ENCODE assay signal across 24 cellular contexts in the genomic region with DNA sequence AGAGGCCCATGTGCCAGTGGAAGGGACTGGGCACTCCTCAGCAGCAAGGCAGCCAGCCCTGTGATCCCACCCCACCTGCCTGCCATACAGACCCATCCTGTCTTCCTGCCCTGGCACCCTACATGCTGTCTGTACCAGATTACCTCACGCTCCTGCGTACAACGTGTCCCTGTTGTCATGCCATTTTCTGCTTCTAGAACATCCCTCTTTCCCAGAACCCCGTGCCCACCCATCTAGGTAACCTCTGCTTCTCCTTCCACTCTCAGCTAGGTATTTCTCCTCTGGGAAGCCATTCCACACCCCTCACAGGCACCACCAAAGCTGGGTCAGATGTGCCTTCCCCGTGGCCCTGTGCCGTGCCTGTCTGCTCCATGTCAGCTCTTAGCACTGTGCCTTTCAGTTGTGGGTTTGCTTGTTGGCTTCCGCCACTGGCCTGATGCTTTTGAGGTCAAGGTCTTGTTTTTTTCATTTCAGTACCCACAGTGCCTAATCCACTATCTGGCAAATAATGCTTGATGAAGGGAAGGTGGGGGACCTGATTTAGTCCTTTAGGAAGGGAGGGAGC.
A peak's percentile ranks its signal among the peaks of the same experiment; 100 is the strongest.
DNase-seq lines count a peak whose midpoint lies in the region; ATAC-seq and TF ChIP-seq lines count a peak whose summit lies in the region.
"Had no signal": no experiment of that assay in that cellular context is flagged by ENCODE, and none has a peak within 500 bp of the region (broad histone marks: within the 10 kb centered on the region; RNA-seq: fewer than 3 reads in every experiment).

No MANE protein-coding gene starts in this region.

- CTCF ChIA-PET in CD8-positive, alpha-beta T cell (lab: Charles Lee) = interaction anchor here (1.1 to 11.6 kb wide), 6 partner anchors 9 to 165 kb away, joined by 3 to 104 read pairs (median 9); no protein-coding TSS in a partner anchor

- POLR2A ChIA-PET in CD8-positive, alpha-beta T cell (lab: Charles Lee) = interaction anchor here (0.8 to 1.7 kb wide), 4 partner anchors 9 to 16 kb away, joined by 3 to 7 read pairs (median 4); no protein-coding TSS in a partner anchor

- peaks cover 26% of the 10 kb centered on the region for H3K36me3 Mint-ChIP-seq in CD8-positive, alpha-beta T cell
- H3K36me3 Mint-ChIP-seq in activated naive CD8-positive, alpha-beta T cell treated with anti-CD3 and anti-CD28 coated beads for 36 hours = peaks cover 31% of the 10 kb centered on the region
- no peaks in the 10 kb centered on the region for H3K36me3 Mint-ChIP-seq in natural killer cell treated with Interleukin-12 subunit alpha and Interleukin-12 subunit beta and Interleukin-15 and Interleukin-18, amount 100 ng/mL, for 72 hours
- peaks cover 11% of the 10 kb centered on the region for H3K36me3 Mint-ChIP-seq in neural progenitor cell

- H3K4me1 ChIP-seq in BLaER1 (peaks cover 49% of the 10 kb centered on the region), esophagus squamous epithelium (peaks cover 7 to 41% (median 8%) of the 10 kb centered on the region in 3 donors), neural progenitor cell (no peaks in the 10 kb centered on the region)
- peaks cover 58% of the 10 kb centered on the region for H3K4me1 ChIP-seq in CD8-positive, alpha-beta T cell (ENCODE audit: insufficient read depth, low read length)
- H3K4me1 ChIP-seq: BE2C, lower lobe of right lung, prostate gland, SJCRH30, stomach, tibial artery had no signal

- no peaks in the 10 kb centered on the region for H4K20me1 ChIP-seq in BLaER1
- no peaks in the 10 kb centered on the region for H4K20me1 ChIP-seq in neural progenitor cell (ENCODE audit: low read depth)

- no peak for ATAC-seq in CD8-positive, alpha-beta T cell
- peak; percentile 46 to 55 for ATAC-seq in natural killer cell treated with Interleukin-12 subunit alpha and Interleukin-12 subunit beta and Interleukin-15 and Interleukin-18, amount 100 ng/mL, for 72 hours
- ATAC-seq: heart left ventricle, K562, lower lobe of right lung had no signal

- no peaks in the 10 kb centered on the region for H3K27me3 Mint-ChIP-seq in CD8-positive, alpha-beta T cell (ENCODE audit: low read depth)
- no peaks in the 10 kb centered on the region for H3K27me3 Mint-ChIP-seq in activated naive CD8-positive, alpha-beta T cell treated with anti-CD3 and anti-CD28 coated beads for 36 hours
- no peaks in the 10 kb centered on the region for H3K27me3 Mint-ChIP-seq in natural killer cell treated with Interleukin-12 subunit alpha and Interleukin-12 subunit beta and Interleukin-15 and Interleukin-18, amount 100 ng/mL, for 72 hours
- H3K27me3 Mint-ChIP-seq in neural progenitor cell (ENCODE audit: insufficient read depth, low read depth) = peaks cover 4% of the 10 kb centered on the region
- H3K27me3 Mint-ChIP-seq: activated B cell treated with CpG ODN at 0.5 μM for 24 hours had no signal

- H3K36me3 ChIP-seq in BLaER1 = peaks cover 26% of the 10 kb centered on the region
- H3K36me3 ChIP-seq in CD8-positive, alpha-beta T cell (ENCODE audit: insufficient read depth, low read length) = no peaks in the 10 kb centered on the region
- H3K36me3 ChIP-seq in esophagus squamous epithelium = peaks cover 0 to 49% (median 0%) of the 10 kb centered on the region in 3 donors
- H3K36me3 ChIP-seq in neural progenitor cell = no peaks in the 10 kb centered on the region
- H3K36me3 ChIP-seq: BE2C, prostate gland, SJCRH30 had no signal

- H3K4me3 ChIP-seq in BLaER1 (no peak overlapping the region), esophagus squamous epithelium (no peak overlapping the region), neural progenitor cell (no peak overlapping the region)
- no peak overlapping the region for H3K4me3 ChIP-seq in CD8-positive, alpha-beta T cell (ENCODE audit: low read depth, low read length)
- H3K4me3 ChIP-seq: heart left ventricle, K562, lower lobe of right lung, prostate gland, SJCRH30, stomach, tibial artery had no signal

- intact Hi-C loops in CD8-positive, alpha-beta T cell (cut with DNase I, micrococcal nuclease) = no loop called here
- intact Hi-C loops in esophagus squamous epithelium (cut with DNase I) = no loop called here

- H3K9me3 ChIP-seq in BLaER1 = peaks cover 12% of the 10 kb centered on the region
- no peaks in the 10 kb centered on the region for H3K9me3 ChIP-seq in CD8-positive, alpha-beta T cell (ENCODE audit: low read length)
- H3K9me3 ChIP-seq in esophagus squamous epithelium = no peaks in the 10 kb centered on the region
- H3K9me3 ChIP-seq in neural progenitor cell (ENCODE audit: low read depth) = no peaks in the 10 kb centered on the region
- H3K9me3 ChIP-seq: BE2C, lower lobe of right lung, prostate gland, SJCRH30, stomach, tibial artery had no signal

- peak overlapping the region; percentile 16 for H3K4me3 Mint-ChIP-seq in CD8-positive, alpha-beta T cell
- H3K4me3 Mint-ChIP-seq in activated naive CD8-positive, alpha-beta T cell treated with anti-CD3 and anti-CD28 coated beads for 36 hours = no peak overlapping the region
- peak overlapping the region; percentile 77 for H3K4me3 Mint-ChIP-seq in natural killer cell treated with Interleukin-12 subunit alpha and Interleukin-12 subunit beta and Interleukin-15 and Interleukin-18, amount 100 ng/mL, for 72 hours
- H3K4me3 Mint-ChIP-seq in neural progenitor cell = no peak overlapping the region
- H3K4me3 Mint-ChIP-seq: activated B cell treated with CpG ODN at 0.5 μM for 24 hours had no signal

- DNase-seq in CD8-positive, alpha-beta T cell = no peak
- no peak for DNase-seq in activated naive CD8-positive, alpha-beta T cell treated with anti-CD3 and anti-CD28 coated beads for 36 hours
- DNase-seq in natural killer cell treated with Interleukin-12 subunit alpha and Interleukin-12 subunit beta and Interleukin-15 and Interleukin-18, amount 100 ng/mL, for 72 hours (ENCODE audit: low spot score) = no peak
- no peak for DNase-seq in inferior parietal cortex (ENCODE audit: extremely low spot score)
- DNase-seq in esophagus squamous epithelium (lab: John Stamatoyannopoulos, UW) = no peak
- DNase-seq in neural progenitor cell (ENCODE audit: low spot score) = no peak
- DNase-seq: activated B cell treated with CpG ODN at 0.5 μM for 24 hours; activated CD8-positive, alpha-beta memory T cell treated with anti-CD3 and anti-CD28 coated beads for 24 hours; activated naive CD4-positive, alpha-beta T cell; activated T-cell treated with anti-CD3 and anti-CD28 coated beads, Interleukin-2, amount 50 U/mL, for 1 hour; BE2C; cortex of kidney; foreskin fibroblast; heart left ventricle; lower lobe of right lung; NCI-H1105 treated with DMSO at 0.1 percent for 48 hours; NCI-H2081; NCI-H226; SJCRH30; stomach; tibial artery had no signal

- WGBS in esophagus squamous epithelium, 2 donors = 86 to 89% methylated on average over 6 to 7 of the region's 7 CpGs

- H3K4me2 ChIP-seq in BLaER1 (peak overlapping the region; percentile 34), neural progenitor cell (no peak overlapping the region)

- peak overlapping the region; percentile 95 for H3K27ac Mint-ChIP-seq in CD8-positive, alpha-beta T cell
- H3K27ac Mint-ChIP-seq in activated naive CD8-positive, alpha-beta T cell treated with anti-CD3 and anti-CD28 coated beads for 36 hours = peak overlapping the region; percentile 79
- peak overlapping the region; percentile 79 to 90 for H3K27ac Mint-ChIP-seq in natural killer cell treated with Interleukin-12 subunit alpha and Interleukin-12 subunit beta and Interleukin-15 and Interleukin-18, amount 100 ng/mL, for 72 hours
- H3K27ac Mint-ChIP-seq in neural progenitor cell = no peak overlapping the region
- H3K27ac Mint-ChIP-seq: activated B cell treated with CpG ODN at 0.5 μM for 24 hours had no signal

- TF ChIP-seq POLR2A in esophagus squamous epithelium (IDR thresholded peaks at IDR 0.05) = no peak

- H2AFZ ChIP-seq in neural progenitor cell (replicated peaks) = no peak overlapping the region

- H3K4me1 Mint-ChIP-seq in CD8-positive, alpha-beta T cell (ENCODE audit: low read depth) = peaks cover 54% of the 10 kb centered on the region
- peaks cover 47% of the 10 kb centered on the region for H3K4me1 Mint-ChIP-seq in activated naive CD8-positive, alpha-beta T cell treated with anti-CD3 and anti-CD28 coated beads for 36 hours
- H3K4me1 Mint-ChIP-seq in natural killer cell treated with Interleukin-12 subunit alpha and Interleukin-12 subunit beta and Interleukin-15 and Interleukin-18, amount 100 ng/mL, for 72 hours (ENCODE audit: low read depth in 2 of 2) = peaks cover 39 to 40% of the 10 kb centered on the region in 2 donors
- no peaks in the 10 kb centered on the region for H3K4me1 Mint-ChIP-seq in neural progenitor cell
- H3K4me1 Mint-ChIP-seq: activated B cell treated with CpG ODN at 0.5 μM for 24 hours had no signal

- no peak overlapping the region for H3K27ac ChIP-seq in BLaER1
- H3K27ac ChIP-seq in CD8-positive, alpha-beta T cell (ENCODE audit: low read depth, low read length) = peak overlapping the region; percentile 2
- no peak overlapping the region for H3K27ac ChIP-seq in esophagus squamous epithelium
- H3K27ac ChIP-seq in neural progenitor cell = no peak overlapping the region
- H3K27ac ChIP-seq: heart left ventricle, lower lobe of right lung, prostate gland, SJCRH30, stomach, tibial artery had no signal

- H3F3A ChIP-seq in neural progenitor cell (ENCODE audit: low read depth) = no peaks in the 10 kb centered on the region

- no peak for TF ChIP-seq CTCF in CD8-positive, alpha-beta T cell (IDR thresholded peaks at IDR 0.05)
- TF ChIP-seq CTCF in esophagus squamous epithelium (IDR thresholded peaks at IDR 0.05) (no peak), neural progenitor cell (IDR thresholded peaks at IDR 0.05) (no peak)

- H3K9ac ChIP-seq in BLaER1 (no peak overlapping the region), neural progenitor cell (no peak overlapping the region)

- H3K27me3 ChIP-seq in BLaER1 (no peaks in the 10 kb centered on the region), esophagus squamous epithelium (no peaks in the 10 kb centered on the region), neural progenitor cell (no peaks in the 10 kb centered on the region)
- no peaks in the 10 kb centered on the region for H3K27me3 ChIP-seq in CD8-positive, alpha-beta T cell (ENCODE audit: insufficient read depth, low read length)
- H3K27me3 ChIP-seq: BE2C, heart left ventricle, SJCRH30, stomach, tibial artery had no signal

- H3K79me2 ChIP-seq in neural progenitor cell (ENCODE audit: low read depth) = no peaks in the 10 kb centered on the region

- H3K9me3 Mint-ChIP-seq in CD8-positive, alpha-beta T cell = no peaks in the 10 kb centered on the region
- peaks cover 1% of the 10 kb centered on the region for H3K9me3 Mint-ChIP-seq in activated naive CD8-positive, alpha-beta T cell treated with anti-CD3 and anti-CD28 coated beads for 36 hours
- no peaks in the 10 kb centered on the region for H3K9me3 Mint-ChIP-seq in natural killer cell treated with Interleukin-12 subunit alpha and Interleukin-12 subunit beta and Interleukin-15 and Interleukin-18, amount 100 ng/mL, for 72 hours
- H3K9me3 Mint-ChIP-seq in neural progenitor cell = peaks cover 5% of the 10 kb centered on the region
- H3K9me3 Mint-ChIP-seq: activated B cell treated with CpG ODN at 0.5 μM for 24 hours had no signal

Comparison
In these comparisons a context has a peak if more than half of its experiments do, and no peak if none do; other contexts are left out.
1. H3K4me3 Mint-ChIP-seq: peak in CD8-positive, alpha-beta T cell (single experiment) and natural killer cell treated with Interleukin-12 subunit alpha and Interleukin-12 subunit beta and Interleukin-15 and Interleukin-18, amount 100 ng/mL, for 72 hours (single experiment); none in activated naive CD8-positive, alpha-beta T cell treated with anti-CD3 and anti-CD28 coated beads for 36 hours (single experiment) and neural progenitor cell (single experiment).